2 cellular contexts compared by ENCODE assay signal in the genomic region with DNA sequence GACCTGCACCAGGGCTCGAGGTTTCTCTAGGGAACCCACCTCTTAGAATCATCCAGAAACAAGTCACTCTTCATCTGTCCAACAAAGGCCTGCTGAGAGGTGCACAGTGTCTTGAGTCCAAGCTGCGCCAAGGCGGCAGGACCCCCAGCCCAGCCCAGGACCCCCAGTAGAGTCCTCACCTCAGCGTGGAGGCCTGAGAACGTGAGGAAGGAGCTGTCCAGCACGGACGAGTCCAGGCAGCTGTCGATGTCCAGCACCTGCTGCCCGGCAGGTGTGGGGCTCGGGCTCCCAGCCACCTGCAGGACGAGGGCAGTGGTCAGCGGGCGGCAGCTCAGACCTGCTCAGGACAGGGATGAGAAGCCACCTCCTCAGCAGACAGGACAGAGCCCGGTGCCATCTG. TPM values are rescaled to one million over a fixed set of nuclear protein-coding genes. Genes with fewer than 3 reads are reported as not detected.
"Had no signal": no experiment of that assay in that cellular context is flagged by ENCODE, and none has a peak within 500 bp of the region (broad histone marks: within the 10 kb centered on the region; RNA-seq: fewer than 3 reads in every experiment).

No MANE protein-coding gene starts in this region.

RNA-seq across cellular contexts. Expression of a gene that starts 50.7 kb away (rescaled TPM):
- total RNA-seq: mesenteric fat pad, mononuclear cell had no signal
